Comparison of ENCODE assay signal across 19 cellular contexts in the genomic region with DNA sequence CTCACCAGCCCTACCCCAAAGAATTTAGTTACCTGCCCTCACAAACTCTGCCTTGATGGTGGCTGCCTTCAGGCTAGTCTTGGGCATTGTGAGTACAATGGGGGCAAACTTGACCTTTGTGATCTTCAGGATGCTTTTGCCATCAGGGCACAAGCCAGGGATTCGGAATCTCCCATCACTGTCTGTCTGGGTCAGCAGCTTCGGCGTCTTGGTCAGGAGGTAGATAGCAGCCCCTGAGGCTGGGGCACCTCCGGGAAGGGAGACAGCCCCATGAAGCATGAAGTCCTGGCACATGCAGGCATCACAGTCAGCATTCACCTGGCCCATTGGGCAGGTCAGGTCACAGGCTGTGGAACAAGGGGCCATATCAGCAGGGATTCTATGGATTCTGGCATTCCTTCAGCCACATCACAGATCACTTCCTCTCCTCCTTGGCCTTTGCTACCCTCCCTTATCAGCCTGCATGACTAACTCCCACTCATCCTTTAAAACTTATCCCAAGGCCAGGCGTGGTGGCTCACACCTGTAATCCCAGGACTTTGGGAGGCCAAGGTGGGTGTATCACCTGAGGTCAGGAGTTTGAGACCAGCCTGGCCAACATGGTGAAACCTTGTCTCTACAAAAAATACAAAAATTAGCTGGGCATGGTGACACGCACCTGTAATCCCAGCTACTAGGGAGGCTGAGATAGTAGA. TPM values are rescaled to one million over a fixed set of nuclear protein-coding genes. Genes with fewer than 3 reads are reported as not detected.
DNase-seq lines count a peak whose midpoint lies in the region; ATAC-seq, FAIRE-seq and TF ChIP-seq lines count a peak whose summit lies in the region.
"Had no signal": no experiment of that assay in that cellular context is flagged by ENCODE, and none has a peak within 500 bp of the region (broad histone marks: within the 10 kb centered on the region; RNA-seq: fewer than 3 reads in every experiment).

No MANE protein-coding gene starts in this region.

- POLR2A ChIA-PET in K562 (lab: Yijun Ruan, JAX) = interaction anchor here (3.9 kb wide), 1 partner anchor 101 kb away, joined by 18 read pairs; a partner anchor contains a TSS
- POLR2A ChIA-PET in naive thymus-derived CD4-positive, alpha-beta T cell (lab: Charles Lee) = no interaction called here

- no peak overlapping the region for H3K27ac Mint-ChIP-seq in naive thymus-derived CD4-positive, alpha-beta T cell
- H3K27ac Mint-ChIP-seq: GM23338 had no signal

- no peaks in the 10 kb centered on the region for H3K79me1 ChIP-seq in neuronal stem cell (ENCODE audit: low read depth, low read length)

- H3K27me3 Mint-ChIP-seq in naive thymus-derived CD4-positive, alpha-beta T cell = peaks cover 0 to 12% (median 0%) of the 10 kb centered on the region in 5 donors

- H3K9me3 ChIP-seq in K562 (replicated peaks; ENCODE audit: control insufficient read depth, insufficient read depth, low read depth, low read length) (no peaks in the 10 kb centered on the region), neuronal stem cell (replicated peaks in 1 of 2; ENCODE audit: control insufficient read depth in 2 of 2, insufficient read depth in 1 of 2, low read depth in 1 of 2, low read length in 2 of 2) (peaks cover 0 to 2% of the 10 kb centered on the region in 2 donors), sigmoid colon (no peaks in the 10 kb centered on the region)
- no peaks in the 10 kb centered on the region for H3K9me3 ChIP-seq in naive thymus-derived CD4-positive, alpha-beta T cell (ENCODE audit: control insufficient read depth in 2 of 3, low read length in 3 of 3)
- H3K9me3 ChIP-seq: A549, BLaER1 had no signal

- no peak overlapping the region for H2BK15ac ChIP-seq in neuronal stem cell (ENCODE audit: low read length)

- H2BK5ac ChIP-seq in neuronal stem cell (ENCODE audit: low read length) = no peak overlapping the region

- H3K4me1 ChIP-seq in K562 (replicated peaks in 1 of 2; ENCODE audit: control insufficient read depth in 2 of 2, insufficient read depth in 2 of 2, low read length in 2 of 2) (peaks cover 0 to 8% of the 10 kb centered on the region in 2 experiments; a peak in 1 of 5 replicates), neuronal stem cell (ENCODE audit: control insufficient read depth in 2 of 2, insufficient read depth in 1 of 2, low read depth in 1 of 2, low read length in 2 of 2) (peaks cover 0 to 7% of the 10 kb centered on the region in 2 donors), sigmoid colon (peaks cover 0 to 20% (median 17%) of the 10 kb centered on the region in 4 donors)
- H3K4me1 ChIP-seq in naive thymus-derived CD4-positive, alpha-beta T cell (ENCODE audit: control insufficient read depth in 2 of 2, insufficient read depth in 2 of 2, low read length in 2 of 2) = no peaks in the 10 kb centered on the region
- H3K4me1 ChIP-seq: A549 had no signal

- H3K9ac ChIP-seq in K562 (ENCODE audit: insufficient read depth in 1 of 2, low read depth in 2 of 2, low read length in 2 of 2) (peak overlapping the region in 1 of 2 experiments; percentile 58; a peak in 1 of 4 replicates), neuronal stem cell (ENCODE audit: low read depth, low read length, poor library complexity) (no peak overlapping the region)
- H3K9ac ChIP-seq: BLaER1 had no signal

- H3K36me3 Mint-ChIP-seq in naive thymus-derived CD4-positive, alpha-beta T cell = no peaks in the 10 kb centered on the region
- H3K36me3 Mint-ChIP-seq: CD14-positive monocyte; CD4-positive, alpha-beta memory T cell had no signal

- no peak overlapping the region for H4K8ac ChIP-seq in neuronal stem cell (ENCODE audit: low read depth, low read length)

- no peak overlapping the region for H2BK120ac ChIP-seq in neuronal stem cell (ENCODE audit: low read depth, low read length)

- ATAC-seq in K562 = no peak
- ATAC-seq in HG03139 (IDR thresholded peaks at IDR 0.05; ENCODE audit: unreplicated experiment) = no peak
- ATAC-seq in naive thymus-derived CD4-positive, alpha-beta T cell = no peak
- ATAC-seq: A549, GM23338 had no signal

- in situ Hi-C loops in K562 (cut with MboI) = no loop called here

- H3K4me3 Mint-ChIP-seq in naive thymus-derived CD4-positive, alpha-beta T cell = no peak overlapping the region
- H3K4me3 Mint-ChIP-seq: CD14-positive monocyte; CD4-positive, alpha-beta memory T cell; GM23338 had no signal

- H3K4me2 ChIP-seq in K562 (ENCODE audit: insufficient read depth, low read length) = no peak overlapping the region
- no peak overlapping the region for H3K4me2 ChIP-seq in neuronal stem cell (ENCODE audit: insufficient read depth, low read length, poor library complexity, severe bottlenecking)
- H3K4me2 ChIP-seq: A549, BLaER1, GM23338 had no signal

- CTCF ChIA-PET in K562 (lab: Yijun Ruan, JAX; ENCODE audit: low intra/inter-chr PET ratio) = no interaction called here
- CTCF ChIA-PET in naive thymus-derived CD4-positive, alpha-beta T cell (lab: Charles Lee) = no interaction called here

- peaks cover 20 to 43% of the 10 kb centered on the region in 2 experiments for H3K27me3 ChIP-seq in K562 (ENCODE audit: control insufficient read depth in 2 of 2, insufficient read depth in 2 of 2, low read length in 2 of 2)
- H3K27me3 ChIP-seq in neuronal stem cell (ENCODE audit: control insufficient read depth in 3 of 3, insufficient read depth in 3 of 3, low read depth in 1 of 3, low read length in 3 of 3) = peaks cover 0 to 19% (median 4%) of the 10 kb centered on the region in 3 experiments
- H3K27me3 ChIP-seq in sigmoid colon = no peaks in the 10 kb centered on the region
- H3K27me3 ChIP-seq in naive thymus-derived CD4-positive, alpha-beta T cell (ENCODE audit: control insufficient read depth in 2 of 2, insufficient read depth in 2 of 2, low read length in 2 of 2) = no peaks in the 10 kb centered on the region
- H3K27me3 ChIP-seq: BLaER1 had no signal

- H2AK5ac ChIP-seq in neuronal stem cell (ENCODE audit: low read depth, low read length) = no peak overlapping the region

- no peaks in the 10 kb centered on the region for H3K79me2 ChIP-seq in K562 (ENCODE audit: control insufficient read depth, insufficient read depth, low read length)

- TF ChIP-seq EP300 in K562 (IDR thresholded peaks at IDR 0.05; ENCODE audit: low read length) (no peak), sigmoid colon (IDR thresholded peaks at IDR 0.05) (no peak)

- WGBS in K562 (ENCODE audit: insufficient coverage, low coverage, missing lambda C conversion rate) = 21% methylated on average over 6 of the region's 6 CpGs
- no CpG with 5 or more reads among the region's 6 CpGs for WGBS in neuronal stem cell (ENCODE audit: extremely low coverage in 2 of 2, insufficient read length in 2 of 2, insufficient replicate concordance in 1 of 2), 2 donors
- 92 to 93% methylated on average over 6 of the region's 6 CpGs for WGBS in sigmoid colon, 2 donors

- H3K36me3 ChIP-seq in K562 (ENCODE audit: control insufficient read depth, insufficient read depth, low read length) = no peaks in the 10 kb centered on the region
- H3K36me3 ChIP-seq in neuronal stem cell (replicated peaks in 1 of 2; ENCODE audit: control insufficient read depth in 2 of 2, insufficient read depth in 2 of 2, low read length in 2 of 2) = no peaks in the 10 kb centered on the region
- H3K36me3 ChIP-seq in sigmoid colon = no peaks in the 10 kb centered on the region
- H3K36me3 ChIP-seq in naive thymus-derived CD4-positive, alpha-beta T cell (ENCODE audit: control insufficient read depth in 2 of 3, insufficient read depth in 3 of 3, low read length in 3 of 3) = no peaks in the 10 kb centered on the region
- H3K36me3 ChIP-seq: BLaER1 had no signal

- peak overlapping the region; percentile 72 for H3K18ac ChIP-seq in neuronal stem cell (ENCODE audit: low read length)

- H4K91ac ChIP-seq in neuronal stem cell (ENCODE audit: low read depth, low read length, poor library complexity) = no peak overlapping the region

- TF ChIP-seq RAD21 in K562 (CRISPR knock-in tag; conservative IDR thresholded peaks at IDR 0.05 in 1 of 2, IDR thresholded peaks at IDR 0.05 in 1 of 2) = no peak

- TF ChIP-seq CTCF in K562 (IDR thresholded peaks at IDR 0.05 in 2 of 3, conservative IDR thresholded peaks at IDR 0.05 in 1 of 3; ENCODE audit: insufficient read depth in 2 of 3, low read depth in 1 of 3, low read length in 3 of 3) = no peak
- no peak for TF ChIP-seq CTCF in sigmoid colon (IDR thresholded peaks at IDR 0.05)

- H3K9me1 ChIP-seq in K562 (ENCODE audit: control insufficient read depth, insufficient read depth, low read length) = peaks cover 3% of the 10 kb centered on the region

- H3K9me3 Mint-ChIP-seq in naive thymus-derived CD4-positive, alpha-beta T cell = no peaks in the 10 kb centered on the region
- H3K9me3 Mint-ChIP-seq: GM23338 had no signal

- H3K4me1 Mint-ChIP-seq in naive thymus-derived CD4-positive, alpha-beta T cell = peaks cover 0 to 1% (median 0%) of the 10 kb centered on the region in 7 donors
- H3K4me1 Mint-ChIP-seq: CD14-positive monocyte; CD4-positive, alpha-beta memory T cell; GM23338 had no signal

- intact Hi-C loops in K562 (cut with micrococcal nuclease) = no loop called here
- intact Hi-C loops in sigmoid colon (cut with DNase I) = no loop called here
- intact Hi-C loops in naive thymus-derived CD4-positive, alpha-beta T cell (cut with micrococcal nuclease) = no loop called here

- TF ChIP-seq POLR2A in K562 (conservative IDR thresholded peaks at IDR 0.05) (no peak), sigmoid colon (IDR thresholded peaks at IDR 0.05) (no peak)

- no TSS peak for BruUV-seq in K562 (replicated peaks; lab: Mats Ljungman, UMichigan)

- H3K4ac ChIP-seq in neuronal stem cell (ENCODE audit: low read length) = no peak overlapping the region

- H2AFZ ChIP-seq in K562 (ENCODE audit: low read depth, low read length) = no peak overlapping the region
- no peak overlapping the region for H2AFZ ChIP-seq in neuronal stem cell (ENCODE audit: low read length)
- H2AFZ ChIP-seq: GM23338 had no signal

- H3K27ac ChIP-seq in K562 (ENCODE audit: extremely low read depth, low read depth, low read length) = no peak overlapping the region
- H3K27ac ChIP-seq in neuronal stem cell (replicated peaks; ENCODE audit: low read length) = no peak overlapping the region
- no peak overlapping the region for H3K27ac ChIP-seq in sigmoid colon
- no peak overlapping the region for H3K27ac ChIP-seq in naive thymus-derived CD4-positive, alpha-beta T cell (ENCODE audit: low read depth, low read length)
- H3K27ac ChIP-seq: 22Rv1, A549, BLaER1 had no signal

- H3K14ac ChIP-seq in neuronal stem cell (ENCODE audit: low read length) = no peak overlapping the region

- H2BK12ac ChIP-seq in neuronal stem cell (ENCODE audit: low read length) = no peak overlapping the region

- no peaks in the 10 kb centered on the region for H4K20me1 ChIP-seq in K562 (replicated peaks; ENCODE audit: control insufficient read depth, insufficient read depth, low read length)
- H4K20me1 ChIP-seq: BLaER1 had no signal

- peak overlapping the region; percentile 9 for H3K23ac ChIP-seq in neuronal stem cell (ENCODE audit: low read depth, low read length, poor library complexity)

- H3K4me3 ChIP-seq in K562 (no peak overlapping the region), neuronal stem cell (ENCODE audit: low read length in 2 of 2) (no peak overlapping the region), sigmoid colon (no peak overlapping the region)
- H3K4me3 ChIP-seq in naive thymus-derived CD4-positive, alpha-beta T cell (ENCODE audit: low read length) = no peak overlapping the region
- H3K4me3 ChIP-seq: A549, BLaER1, GM23338 had no signal

- no peak for FAIRE-seq in K562 (lab: Jason Lieb, UNC)
- FAIRE-seq: A549, H54, HTR-8/SVneo had no signal

- peak; percentile 57 for DNase-seq in activated effector memory CD4-positive, alpha-beta T cell treated with anti-CD3 and anti-CD28 coated beads, Interleukin-2, amount 50 U/mL, for 16 hours
- no peak for DNase-seq in activated effector memory CD4-positive, alpha-beta T cell treated with Interleukin-2 at 50 U/mL for 16 hours
- DNase-seq in K562 (ENCODE audit: extremely low read depth in 1 of 4, low spot score in 3 of 4) (no peak), neuronal stem cell (ENCODE audit: low spot score) (no peak), sigmoid colon (peak; percentile 40), amniotic stem cell (lab: John Stamatoyannopoulos, UW) (no peak)
- no peak for DNase-seq in naive thymus-derived CD4-positive, alpha-beta T cell
- DNase-seq: CD4-positive, alpha-beta memory T cell; DMS79 treated with DMSO at 0.1 percent for 48 hours; GF-D8; HCEC 1CT had no signal

RNA-seq across cellular contexts. Expression of a gene that starts 6.9 kb away (rescaled TPM):
- 0.07 TPM in 1 of 2 replicates, not detected in the other for total RNA-seq in K562 (2011; cell fraction: chromatin; rRNA removed; ENCODE audit: low replicate concordance)
- 0.13 and 0.17 TPM in 2 replicates for total RNA-seq in K562 (2011; cell fraction: nucleolus; rRNA removed)
- 0.15 TPM in 1 of 2 replicates, not detected in the other for total RNA-seq in K562 (2011; cell fraction: nucleoplasm; rRNA removed)
- 0.04 TPM in 1 of 2 replicates, not detected in the other for total RNA-seq in K562 (2014; rRNA removed)
- not detected in 2 replicates for total RNA-seq in K562 (2014; rRNA removed; fragmentation: Illumina TruSeq; extraction: Trizol)
- total RNA-seq in K562 (2015; rRNA removed; fragmentation: Illumina TruSeq; extraction: Trizol) = not detected in 2 replicates
- not detected in 2 replicates for total RNA-seq in K562 (2021)
- 0.03 and 0.05 TPM in 2 replicates for polyA plus RNA-seq in K562 (2011; rRNA removed)
- polyA plus RNA-seq in K562 (2011; cell fraction: cytosol; rRNA removed) = 0.01 TPM in 2 replicates
- polyA plus RNA-seq in K562 (2011; cell fraction: nucleus; rRNA removed) = 0.03 and 0.06 TPM in 2 replicates
- 0.35 and 0.60 TPM in 2 replicates for polyA plus RNA-seq in K562 (2012)
- not detected in 2 replicates for polyA plus RNA-seq in K562 (2014; fragmentation: Illumina TruSeq; extraction: Trizol)
- polyA plus RNA-seq in K562 (2014; fragmentation: Nextera tagmentation; extraction: Ambion mirVana) = not detected
- not detected in 2 replicates for polyA plus RNA-seq in K562 (2014; rRNA removed)
- polyA minus RNA-seq in K562 (2011; rRNA and poly(A)+ RNA removed) = 0.06 TPM in 1 of 2 replicates, not detected in the other
- polyA minus RNA-seq in K562 (2011; cell fraction: cytosol; rRNA and poly(A)+ RNA removed) = not detected in 2 replicates
- polyA minus RNA-seq in K562 (2011; cell fraction: nucleus; rRNA and poly(A)+ RNA removed) = under 0.01 TPM in 1 of 2 replicates, not detected in the other
- 0.03 TPM for polyA plus RNA-seq in neuronal stem cell (2013, experiment 1 of 2)
- polyA plus RNA-seq in neuronal stem cell (2013, experiment 2 of 2) = 0.03 TPM
- total RNA-seq in sigmoid colon = 100 to 1,000 TPM in 2 of 4 donors, 10 to 100 TPM in 2; 26.7 to 205 (median 70.4) TPM
- 1 to 10 TPM in 2 of 3 donors, under 1 TPM in 1; 0.92 to 5.4 (median 1.2) TPM for polyA plus RNA-seq in sigmoid colon
- total RNA-seq in naive thymus-derived CD4-positive, alpha-beta T cell = under 1 TPM; 0.05 to 0.49 (median 0.44) TPM
- under 1 TPM in 1 of 2 donors, not detected in 1; 0.10 TPM for polyA plus RNA-seq in naive thymus-derived CD4-positive, alpha-beta T cell
- polyA plus RNA-seq: CD14-positive monocyte; CD4-positive, alpha-beta memory T cell; GM23338 had no signal

RNA-seq across cellular contexts. Expression of a gene that starts 19.2 kb away (rescaled TPM):
- total RNA-seq in K562 (2011; cell fraction: chromatin; rRNA removed; ENCODE audit: low replicate concordance) = 33.8 and 107 TPM in 2 replicates
- total RNA-seq in K562 (2011; cell fraction: nucleolus; rRNA removed) = 18.4 and 18.7 TPM in 2 replicates
- total RNA-seq in K562 (2011; cell fraction: nucleoplasm; rRNA removed) = 32.0 and 40.7 TPM in 2 replicates
- total RNA-seq in K562 (2014; rRNA removed) (37.0 and 39.6 TPM in 2 replicates), K562 (2014; rRNA removed; fragmentation: Illumina TruSeq; extraction: Trizol) (50.9 and 55.9 TPM in 2 replicates), K562 (2015; rRNA removed; fragmentation: Illumina TruSeq; extraction: Trizol) (51.3 and 52.1 TPM in 2 replicates), K562 (2021) (61.5 and 67.1 TPM in 2 replicates), sigmoid colon (10 to 100 TPM; 39.9 to 71.4 (median 47.1) TPM)
- polyA plus RNA-seq in K562 (2011; rRNA removed) (50.2 and 79.0 TPM in 2 replicates), K562 (2014; fragmentation: Illumina TruSeq; extraction: Trizol) (54.6 and 63.1 TPM in 2 replicates), K562 (2014; fragmentation: Nextera tagmentation; extraction: Ambion mirVana) (10 to 100 TPM; 11.2 to 13.4 TPM), K562 (2014; rRNA removed) (66.6 and 83.3 TPM in 2 replicates), sigmoid colon (10 to 100 TPM; 16.4 to 22.2 (median 21.3) TPM)
- polyA plus RNA-seq in K562 (2011; cell fraction: cytosol; rRNA removed) = 16.6 and 19.7 TPM in 2 replicates
- polyA plus RNA-seq in K562 (2011; cell fraction: nucleus; rRNA removed) = 19.1 and 28.2 TPM in 2 replicates
- polyA plus RNA-seq in K562 (2012) = 30.9 and 45.6 TPM in 2 replicates
- polyA minus RNA-seq in K562 (2011; rRNA and poly(A)+ RNA removed) = 132 and 144 TPM in 2 replicates
- polyA minus RNA-seq in K562 (2011; cell fraction: cytosol; rRNA and poly(A)+ RNA removed) = 29.6 and 38.5 TPM in 2 replicates
- polyA minus RNA-seq in K562 (2011; cell fraction: nucleus; rRNA and poly(A)+ RNA removed) = 25.8 and 40.2 TPM in 2 replicates
- polyA plus RNA-seq in neuronal stem cell (2013, experiment 1 of 2) = 19.2 TPM
- polyA plus RNA-seq in neuronal stem cell (2013, experiment 2 of 2) = 19.4 TPM
- total RNA-seq in naive thymus-derived CD4-positive, alpha-beta T cell = 10 to 100 TPM; 33.4 to 56.3 (median 51.1) TPM
- polyA plus RNA-seq in naive thymus-derived CD4-positive, alpha-beta T cell = 10 to 100 TPM; 34.1 to 37.0 TPM

Comparison
In these comparisons a context has a peak if more than half of its experiments do, and no peak if none do; other contexts are left out.
1. DNase-seq: peak in activated effector memory CD4-positive, alpha-beta T cell treated with anti-CD3 and anti-CD28 coated beads, Interleukin-2, amount 50 U/mL, for 16 hours (single experiment) and sigmoid colon (single experiment); none in activated effector memory CD4-positive, alpha-beta T cell treated with Interleukin-2 at 50 U/mL for 16 hours (single experiment), K562 (0 of 4), neuronal stem cell (single experiment), amniotic stem cell (single experiment) and naive thymus-derived CD4-positive, alpha-beta T cell (0 of 9).
2. RNA of a gene that starts 6.9 kb away (total RNA-seq): 26.7 to 205 TPM in sigmoid colon; 0.05 to 0.49 TPM in naive thymus-derived CD4-positive, alpha-beta T cell and 0.04 to 0.17 TPM in K562; every median in the first group is over 10 times any median in the second.